Comparison of ENCODE assay signal across 1 cellular context in genomic region chr1:212613440-212614335, GRCh38.
TF ChIP-seq lines count a peak whose summit lies in the region.

No MANE protein-coding gene starts in this region.

TF ChIP-seq in GM12878, 131 proteins besides CTCF, POLR2A, EP300 and RAD21:
- TF ChIP-seq CHD4 (IDR thresholded peaks at IDR 0.05) = no peak
- TF ChIP-seq, protein P1, sequence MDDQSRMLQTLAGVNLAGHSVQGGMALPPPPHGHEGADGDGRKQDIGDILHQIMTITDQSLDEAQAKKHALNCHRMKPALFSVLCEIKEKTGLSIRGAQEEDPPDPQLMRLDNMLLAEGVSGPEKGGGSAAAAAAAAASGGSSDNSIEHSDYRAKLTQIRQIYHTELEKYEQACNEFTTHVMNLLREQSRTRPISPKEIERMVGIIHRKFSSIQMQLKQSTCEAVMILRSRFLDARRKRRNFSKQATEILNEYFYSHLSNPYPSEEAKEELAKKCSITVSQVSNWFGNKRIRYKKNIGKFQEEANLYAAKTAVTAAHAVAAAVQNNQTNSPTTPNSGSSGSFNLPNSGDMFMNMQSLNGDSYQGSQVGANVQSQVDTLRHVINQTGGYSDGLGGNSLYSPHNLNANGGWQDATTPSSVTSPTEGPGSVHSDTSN (IDR thresholded peaks at IDR 0.05; ENCODE audit: insufficient replicate concordance, low read depth, low read length) = peak; percentile 82
- TF ChIP-seq SMARCA5 (IDR thresholded peaks at IDR 0.05) = no peak
- no peak for TF ChIP-seq RBBP5 (conservative IDR thresholded peaks at IDR 0.05)
- TF ChIP-seq, protein P2, sequence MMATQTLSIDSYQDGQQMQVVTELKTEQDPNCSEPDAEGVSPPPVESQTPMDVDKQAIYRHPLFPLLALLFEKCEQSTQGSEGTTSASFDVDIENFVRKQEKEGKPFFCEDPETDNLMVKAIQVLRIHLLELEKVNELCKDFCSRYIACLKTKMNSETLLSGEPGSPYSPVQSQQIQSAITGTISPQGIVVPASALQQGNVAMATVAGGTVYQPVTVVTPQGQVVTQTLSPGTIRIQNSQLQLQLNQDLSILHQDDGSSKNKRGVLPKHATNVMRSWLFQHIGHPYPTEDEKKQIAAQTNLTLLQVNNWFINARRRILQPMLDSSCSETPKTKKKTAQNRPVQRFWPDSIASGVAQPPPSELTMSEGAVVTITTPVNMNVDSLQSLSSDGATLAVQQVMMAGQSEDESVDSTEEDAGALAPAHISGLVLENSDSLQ (IDR thresholded peaks at IDR 0.05) = peak; percentile 91
- 0 out of 2 replicates have a peak, but pooled peaks have one; percentile 16 for TF ChIP-seq IKZF1 (conservative IDR thresholded peaks at IDR 0.05)
- no peak for TF ChIP-seq MYB (IDR thresholded peaks at IDR 0.05; ENCODE audit: borderline replicate concordance, low read depth, low read length)
- TF ChIP-seq NBN (IDR thresholded peaks at IDR 0.05) = no peak
- peak; percentile 30 for TF ChIP-seq MEF2B (IDR thresholded peaks at IDR 0.05; ENCODE audit: partially characterized antibody, poor library complexity, severe bottlenecking)
- TF ChIP-seq STAT3 (IDR thresholded peaks at IDR 0.05; ENCODE audit: low read depth, low read length) = no peak
- TF ChIP-seq NR2C2 (IDR thresholded peaks at IDR 0.05; ENCODE audit: borderline replicate concordance, control insufficient read depth, insufficient read length, low read depth) = no peak
- TF ChIP-seq HDGF (IDR thresholded peaks at IDR 0.05) = no peak
- no peak for TF ChIP-seq CREM (IDR thresholded peaks at IDR 0.05; ENCODE audit: low read depth)
- TF ChIP-seq DPF2 (IDR thresholded peaks at IDR 0.05) = no peak
- TF ChIP-seq REST (IDR thresholded peaks at IDR 0.05; ENCODE audit: low read depth, low read length) = no peak
- TF ChIP-seq IRF4 (IDR thresholded peaks at IDR 0.05; ENCODE audit: low read depth, low read length) = no peak
- TF ChIP-seq RCOR1 (conservative IDR thresholded peaks at IDR 0.05; ENCODE audit: low read depth, low read length) = no peak
- 0 out of 2 replicates have a peak, but pooled peaks have one; percentile 27 for TF ChIP-seq BACH1 (IDR thresholded peaks at IDR 0.05; ENCODE audit: borderline replicate concordance)
- no peak for TF ChIP-seq PAX5 (IDR thresholded peaks at IDR 0.05; ENCODE audit: borderline replicate concordance, low read depth, low read length)
- TF ChIP-seq TBL1XR1 (IDR thresholded peaks at IDR 0.05; ENCODE audit: low read depth, low read length) = no peak
- peak; percentile 47; the same call in 1 of the 2 replicates for TF ChIP-seq POLR2AphosphoS5 (IDR thresholded peaks at IDR 0.05; ENCODE audit: low read length)
- no peak for TF ChIP-seq TCF7 (IDR thresholded peaks at IDR 0.05; ENCODE audit: borderline replicate concordance)
- no peak for TF ChIP-seq KDM1A (IDR thresholded peaks at IDR 0.05; ENCODE audit: borderline replicate concordance)
- no peak for TF ChIP-seq CBX5 (IDR thresholded peaks at IDR 0.05; ENCODE audit: low read depth)
- TF ChIP-seq STAT1 (conservative IDR thresholded peaks at IDR 0.05) = no peak
- TF ChIP-seq, protein P3, sequence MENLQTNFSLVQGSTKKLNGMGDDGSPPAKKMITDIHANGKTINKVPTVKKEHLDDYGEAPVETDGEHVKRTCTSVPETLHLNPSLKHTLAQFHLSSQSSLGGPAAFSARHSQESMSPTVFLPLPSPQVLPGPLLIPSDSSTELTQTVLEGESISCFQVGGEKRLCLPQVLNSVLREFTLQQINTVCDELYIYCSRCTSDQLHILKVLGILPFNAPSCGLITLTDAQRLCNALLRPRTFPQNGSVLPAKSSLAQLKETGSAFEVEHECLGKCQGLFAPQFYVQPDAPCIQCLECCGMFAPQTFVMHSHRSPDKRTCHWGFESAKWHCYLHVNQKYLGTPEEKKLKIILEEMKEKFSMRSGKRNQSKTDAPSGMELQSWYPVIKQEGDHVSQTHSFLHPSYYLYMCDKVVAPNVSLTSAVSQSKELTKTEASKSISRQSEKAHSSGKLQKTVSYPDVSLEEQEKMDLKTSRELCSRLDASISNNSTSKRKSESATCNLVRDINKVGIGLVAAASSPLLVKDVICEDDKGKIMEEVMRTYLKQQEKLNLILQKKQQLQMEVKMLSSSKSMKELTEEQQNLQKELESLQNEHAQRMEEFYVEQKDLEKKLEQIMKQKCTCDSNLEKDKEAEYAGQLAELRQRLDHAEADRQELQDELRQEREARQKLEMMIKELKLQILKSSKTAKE (IDR thresholded peaks at IDR 0.05; ENCODE audit: low read depth, poor library complexity, severe bottlenecking) = no peak
